Comparison of ENCODE assay signal across 23 cellular contexts in the genomic region with DNA sequence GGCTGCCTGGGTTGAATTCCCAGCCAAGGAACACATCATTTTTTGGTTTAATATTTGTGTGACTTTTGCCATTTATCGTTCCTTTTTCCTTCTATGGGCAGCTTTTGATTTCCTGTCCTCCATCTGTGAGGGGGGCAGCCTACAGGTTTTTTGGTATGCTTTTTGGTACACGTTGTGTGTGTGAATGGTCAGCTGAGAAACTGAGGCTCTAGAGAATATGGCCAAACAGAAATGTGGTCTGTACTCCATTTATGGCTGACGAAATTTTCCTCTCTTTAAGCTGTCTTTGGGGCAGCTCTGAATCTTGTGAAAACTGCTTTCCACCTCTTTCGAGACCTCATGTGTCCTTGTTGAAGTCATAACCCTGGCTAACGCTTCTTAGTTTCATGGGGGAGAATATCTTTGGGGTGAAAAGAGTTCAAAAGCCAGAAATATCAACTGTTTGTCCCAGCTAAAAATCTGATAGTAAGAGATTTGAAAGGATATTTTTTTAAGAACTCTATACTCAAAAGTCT.
"Had no signal": no experiment of that assay in that cellular context is flagged by ENCODE, and none has a peak within 500 bp of the region (broad histone marks: within the 10 kb centered on the region; RNA-seq: fewer than 3 reads in every experiment).

No MANE protein-coding gene starts in this region.

- H3K9ac ChIP-seq: KMS-11 had no signal

- H3K4me2 ChIP-seq: KMS-11 had no signal

- H3K27me3 ChIP-seq: MG63, SJSA1 had no signal

- ATAC-seq: activated T-cell treated with anti-CD3 and anti-CD28 coated beads, Interleukin-2, amount 50 U/mL, for 4 hours; activated T-helper 17 cell treated with anti-CD3 and anti-CD28 coated beads, Interleukin-2, amount 50 U/mL, for 72 hours; PC-3; WTC11 had no signal

- DNase-seq: activated CD4-positive, alpha-beta memory T cell treated with anti-CD3 and anti-CD28 coated beads for 36 hours; activated CD4-positive, alpha-beta T cell treated with anti-CD3 and anti-CD28 coated beads for 1 hour; activated CD4-positive, alpha-beta T cell treated with anti-CD3 and anti-CD28 coated beads, Interleukin-2, amount 10 ng/mL, durations not matched to agents 7 days and 5 days; activated CD8-positive, alpha-beta memory T cell treated with anti-CD3 and anti-CD28 coated beads for 24 hours; activated gamma-delta T cell; activated naive CD4-positive, alpha-beta T cell treated with anti-CD3 and anti-CD28 coated beads for 36 hours; activated T-cell treated with anti-CD3 and anti-CD28 coated beads, Interleukin-2, amount 50 U/mL, for 4 hours; amygdala; MG63; NCI-H1092; NCI-H1694; NCI-H2029; NCI-H2107; NCI-H2171 treated with DMSO at 0.1 percent for 48 hours; NCI-H226; NCI-H510A treated with DMSO at 0.1 percent for 48 hours; PC-3; SHP77 had no signal

- FAIRE-seq: astrocyte had no signal

- H3K27ac ChIP-seq: KMS-11, SJSA1 had no signal

- H3K4me1 ChIP-seq: SJSA1 had no signal

- H3K4me3 ChIP-seq: MG63, SJSA1 had no signal

- H3K9me3 ChIP-seq: SJSA1 had no signal
